15 cellular contexts compared by ENCODE assay signal in genomic region chr10:21100190-21100589, GRCh38.
DNase-seq lines count a peak whose midpoint lies in the region; ATAC-seq and TF ChIP-seq lines count a peak whose summit lies in the region.
"Had no signal": no experiment of that assay in that cellular context is flagged by ENCODE, and none has a peak within 500 bp of the region (broad histone marks: within the 10 kb centered on the region; RNA-seq: fewer than 3 reads in every experiment).

No MANE protein-coding gene starts in this region.

- no peak for DNase-seq in CD4-positive, CD25-positive, alpha-beta regulatory T cell
- no peak for DNase-seq in activated naive CD8-positive, alpha-beta T cell treated with anti-CD3 and anti-CD28 coated beads for 36 hours
- DNase-seq in progenitor cell of endocrine pancreas (ENCODE audit: low spot score, unreplicated experiment) (no peak), kidney glomerular epithelial cell (lab: John Stamatoyannopoulos, UW) (no peak), AG08395 (ENCODE audit: low spot score) (no peak)
- DNase-seq: activated T-cell treated with anti-CD3 and anti-CD28 coated beads, Interleukin-2, amount 50 U/mL, for 4 hours; cerebellar nuclear complex; NCI-H1694; NCI-H524 treated with DMSO at 0.1 percent for 48 hours; Peyer's patch had no signal

- peaks cover 0 to 2% (median 0%) of the 10 kb centered on the region in 7 donors for H3K9me3 Mint-ChIP-seq in CD4-positive, CD25-positive, alpha-beta regulatory T cell
- no peaks in the 10 kb centered on the region for H3K9me3 Mint-ChIP-seq in activated naive CD8-positive, alpha-beta T cell treated with anti-CD3 and anti-CD28 coated beads for 36 hours
- no peaks in the 10 kb centered on the region for H3K9me3 Mint-ChIP-seq in progenitor cell of endocrine pancreas (ENCODE audit: low read depth)
- H3K9me3 Mint-ChIP-seq: activated T-cell treated with anti-CD3 and anti-CD28 coated beads, Interleukin-2, amount 50 U/mL, for 4 hours; natural killer cell treated with Interleukin-12 subunit alpha and Interleukin-12 subunit beta and Interleukin-15 and Interleukin-18, amount 100 ng/mL, for 72 hours had no signal

- no peak overlapping the region for H3K27ac ChIP-seq in CD4-positive, CD25-positive, alpha-beta regulatory T cell (ENCODE audit: insufficient read depth, low read length, poor library complexity, severe bottlenecking)
- H3K27ac ChIP-seq: Peyer's patch had no signal

- H3K36me3 ChIP-seq in CD4-positive, CD25-positive, alpha-beta regulatory T cell (ENCODE audit: control insufficient read depth, insufficient read depth, low read length), result no peaks in the 10 kb centered on the region
- H3K36me3 ChIP-seq in endocrine pancreas (ENCODE audit: control insufficient read depth, insufficient read depth, low read length), result no peaks in the 10 kb centered on the region
- H3K36me3 ChIP-seq: Peyer's patch had no signal

- H3K4me3 ChIP-seq in CD4-positive, CD25-positive, alpha-beta regulatory T cell (ENCODE audit: low read depth, low read length), result no peak overlapping the region
- peak overlapping the region; percentile 5 for H3K4me3 ChIP-seq in endocrine pancreas (ENCODE audit: control insufficient read depth, insufficient read depth, low read length)
- H3K4me3 ChIP-seq: Peyer's patch had no signal

- peak overlapping the region in 2 of 3 donors; percentile 3 to 53 for H3K27ac Mint-ChIP-seq in CD4-positive, CD25-positive, alpha-beta regulatory T cell
- H3K27ac Mint-ChIP-seq in activated naive CD8-positive, alpha-beta T cell treated with anti-CD3 and anti-CD28 coated beads for 36 hours, result peak overlapping the region; percentile 57
- H3K27ac Mint-ChIP-seq in progenitor cell of endocrine pancreas, result peak overlapping the region; percentile 8
- H3K27ac Mint-ChIP-seq: natural killer cell treated with Interleukin-12 subunit alpha and Interleukin-12 subunit beta and Interleukin-15 and Interleukin-18, amount 100 ng/mL, for 72 hours had no signal

- H3K36me3 Mint-ChIP-seq in CD4-positive, CD25-positive, alpha-beta regulatory T cell, result no peaks in the 10 kb centered on the region
- H3K36me3 Mint-ChIP-seq in activated naive CD8-positive, alpha-beta T cell treated with anti-CD3 and anti-CD28 coated beads for 36 hours, result no peaks in the 10 kb centered on the region
- H3K36me3 Mint-ChIP-seq in progenitor cell of endocrine pancreas (ENCODE audit: insufficient read depth), result no peaks in the 10 kb centered on the region
- H3K36me3 Mint-ChIP-seq: activated naive CD8-positive, alpha-beta T cell; natural killer cell treated with Interleukin-12 subunit alpha and Interleukin-12 subunit beta and Interleukin-15 and Interleukin-18, amount 100 ng/mL, for 72 hours had no signal

- no peak for TF ChIP-seq CTCF in progenitor cell of endocrine pancreas (IDR thresholded peaks at IDR 0.05; ENCODE audit: unreplicated experiment)

- H3K4me1 Mint-ChIP-seq in CD4-positive, CD25-positive, alpha-beta regulatory T cell, result peaks cover 7 to 25% (median 14%) of the 10 kb centered on the region in 4 donors
- peaks cover 12% of the 10 kb centered on the region for H3K4me1 Mint-ChIP-seq in activated naive CD8-positive, alpha-beta T cell treated with anti-CD3 and anti-CD28 coated beads for 36 hours
- peaks cover 22% of the 10 kb centered on the region for H3K4me1 Mint-ChIP-seq in progenitor cell of endocrine pancreas (ENCODE audit: low read depth)

- H3K4me1 ChIP-seq in CD4-positive, CD25-positive, alpha-beta regulatory T cell (ENCODE audit: control insufficient read depth, insufficient read depth, low read length, poor library complexity, severe bottlenecking), result no peaks in the 10 kb centered on the region
- peaks cover 6% of the 10 kb centered on the region for H3K4me1 ChIP-seq in endocrine pancreas (ENCODE audit: control insufficient read depth, insufficient read depth, low read length)
- H3K4me1 ChIP-seq: Peyer's patch had no signal

- no peaks in the 10 kb centered on the region for H3K27me3 ChIP-seq in CD4-positive, CD25-positive, alpha-beta regulatory T cell (ENCODE audit: control insufficient read depth, insufficient read depth, low read length)
- no peaks in the 10 kb centered on the region for H3K27me3 ChIP-seq in endocrine pancreas (ENCODE audit: control insufficient read depth, insufficient read depth, low read length)
- H3K27me3 ChIP-seq: Peyer's patch had no signal

- no peak overlapping the region for H3K4me3 Mint-ChIP-seq in CD4-positive, CD25-positive, alpha-beta regulatory T cell
- H3K4me3 Mint-ChIP-seq in activated naive CD8-positive, alpha-beta T cell treated with anti-CD3 and anti-CD28 coated beads for 36 hours, result no peak overlapping the region
- peak overlapping the region; percentile 3 for H3K4me3 Mint-ChIP-seq in progenitor cell of endocrine pancreas (ENCODE audit: low read depth)
- H3K4me3 Mint-ChIP-seq: activated naive CD8-positive, alpha-beta T cell; activated T-cell treated with anti-CD3 and anti-CD28 coated beads, Interleukin-2, amount 50 U/mL, for 4 hours; natural killer cell treated with Interleukin-12 subunit alpha and Interleukin-12 subunit beta and Interleukin-15 and Interleukin-18, amount 100 ng/mL, for 72 hours had no signal

- no peak overlapping the region for H3K9ac ChIP-seq in endocrine pancreas (ENCODE audit: control insufficient read depth, insufficient read depth, low read length)

- H3K27me3 Mint-ChIP-seq in CD4-positive, CD25-positive, alpha-beta regulatory T cell, result no peaks in the 10 kb centered on the region
- H3K27me3 Mint-ChIP-seq in activated naive CD8-positive, alpha-beta T cell treated with anti-CD3 and anti-CD28 coated beads for 36 hours, result no peaks in the 10 kb centered on the region
- H3K27me3 Mint-ChIP-seq in progenitor cell of endocrine pancreas, result no peaks in the 10 kb centered on the region
- H3K27me3 Mint-ChIP-seq: activated naive CD8-positive, alpha-beta T cell had no signal

- no peak for ATAC-seq in CD4-positive, CD25-positive, alpha-beta regulatory T cell (ENCODE audit: low read depth in 2 of 2)
- ATAC-seq in GM19328 (IDR thresholded peaks at IDR 0.05; ENCODE audit: unreplicated experiment) (no peak), HG02642 (IDR thresholded peaks at IDR 0.05; ENCODE audit: poor library complexity, unreplicated experiment) (no peak)

- H3K9me3 ChIP-seq in CD4-positive, CD25-positive, alpha-beta regulatory T cell (ENCODE audit: control insufficient read depth in 2 of 2, low read length in 2 of 2), result no peaks in the 10 kb centered on the region
- no peaks in the 10 kb centered on the region for H3K9me3 ChIP-seq in endocrine pancreas (ENCODE audit: control insufficient read depth, low read length)
- H3K9me3 ChIP-seq: Peyer's patch had no signal
